Comparison of ENCODE assay signal across 1 cellular context in the genomic region with DNA sequence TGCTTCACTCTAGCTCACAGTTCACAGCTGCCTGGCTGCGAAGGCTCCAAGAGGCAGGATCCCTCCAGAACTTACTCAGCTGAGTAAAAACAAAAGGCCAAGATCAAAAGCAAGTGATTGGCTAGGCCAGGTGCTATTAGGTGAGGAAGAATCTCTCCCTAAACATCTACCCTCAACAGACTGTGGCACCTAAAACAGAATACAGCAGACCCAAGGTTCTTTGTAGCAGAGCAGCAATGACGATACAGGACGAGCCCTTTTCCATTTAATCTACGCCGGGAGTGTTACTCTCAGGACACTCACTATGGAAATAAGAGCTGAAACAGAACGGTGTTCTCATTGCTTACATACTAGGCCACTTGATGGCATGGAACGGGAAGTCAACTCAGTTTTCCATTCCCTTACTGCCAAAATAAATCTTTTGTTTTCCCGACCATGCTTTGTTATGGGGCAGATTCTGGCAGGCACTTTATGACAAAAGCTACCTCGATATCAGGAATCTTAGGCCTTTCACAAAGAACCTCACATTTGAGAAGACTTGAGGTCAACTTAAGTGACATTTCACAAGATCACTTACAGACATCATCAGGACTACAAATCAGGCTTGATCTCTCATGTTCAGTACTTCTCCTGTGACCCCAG.
TF ChIP-seq lines count a peak whose summit lies in the region.

No MANE protein-coding gene starts in this region.

TF ChIP-seq in HepG2, 621 proteins besides CTCF, POLR2A, EP300 and RAD21 (continued from another document):
- TF ChIP-seq, protein P1, sequence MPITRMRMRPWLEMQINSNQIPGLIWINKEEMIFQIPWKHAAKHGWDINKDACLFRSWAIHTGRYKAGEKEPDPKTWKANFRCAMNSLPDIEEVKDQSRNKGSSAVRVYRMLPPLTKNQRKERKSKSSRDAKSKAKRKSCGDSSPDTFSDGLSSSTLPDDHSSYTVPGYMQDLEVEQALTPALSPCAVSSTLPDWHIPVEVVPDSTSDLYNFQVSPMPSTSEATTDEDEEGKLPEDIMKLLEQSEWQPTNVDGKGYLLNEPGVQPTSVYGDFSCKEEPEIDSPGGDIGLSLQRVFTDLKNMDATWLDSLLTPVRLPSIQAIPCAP (CRISPR knock-in tag; IDR thresholded peaks at IDR 0.05; ENCODE audit: low read depth) = no peak
- no peak for TF ChIP-seq CHD2 (IDR thresholded peaks at IDR 0.05; ENCODE audit: low read depth, low read length)
- TF ChIP-seq, protein P2, sequence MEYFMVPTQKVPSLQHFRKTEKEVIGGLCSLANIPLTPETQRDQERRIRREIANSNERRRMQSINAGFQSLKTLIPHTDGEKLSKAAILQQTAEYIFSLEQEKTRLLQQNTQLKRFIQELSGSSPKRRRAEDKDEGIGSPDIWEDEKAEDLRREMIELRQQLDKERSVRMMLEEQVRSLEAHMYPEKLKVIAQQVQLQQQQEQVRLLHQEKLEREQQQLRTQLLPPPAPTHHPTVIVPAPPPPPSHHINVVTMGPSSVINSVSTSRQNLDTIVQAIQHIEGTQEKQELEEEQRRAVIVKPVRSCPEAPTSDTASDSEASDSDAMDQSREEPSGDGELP (IDR thresholded peaks at IDR 0.05; ENCODE audit: borderline replicate concordance, low read depth) = no peak
- no peak for TF ChIP-seq NRL (CRISPR knock-in tag; IDR thresholded peaks at IDR 0.05; ENCODE audit: borderline replicate concordance)
- TF ChIP-seq MIER2 (CRISPR knock-in tag; IDR thresholded peaks at IDR 0.05) = no peak
TF ChIP-seq in HepG2: peak in this region for 13.
